In genomic region chr6:30102701-30103629, GRCh38 we compare ENCODE assay signal across 1 cellular context.
TF ChIP-seq lines count a peak whose summit lies in the region.

No MANE protein-coding gene starts in this region.

TF ChIP-seq in HEK293, 187 proteins besides CTCF, POLR2A, EP300 and RAD21 (continued from another document):
- TF ChIP-seq, protein P1, sequence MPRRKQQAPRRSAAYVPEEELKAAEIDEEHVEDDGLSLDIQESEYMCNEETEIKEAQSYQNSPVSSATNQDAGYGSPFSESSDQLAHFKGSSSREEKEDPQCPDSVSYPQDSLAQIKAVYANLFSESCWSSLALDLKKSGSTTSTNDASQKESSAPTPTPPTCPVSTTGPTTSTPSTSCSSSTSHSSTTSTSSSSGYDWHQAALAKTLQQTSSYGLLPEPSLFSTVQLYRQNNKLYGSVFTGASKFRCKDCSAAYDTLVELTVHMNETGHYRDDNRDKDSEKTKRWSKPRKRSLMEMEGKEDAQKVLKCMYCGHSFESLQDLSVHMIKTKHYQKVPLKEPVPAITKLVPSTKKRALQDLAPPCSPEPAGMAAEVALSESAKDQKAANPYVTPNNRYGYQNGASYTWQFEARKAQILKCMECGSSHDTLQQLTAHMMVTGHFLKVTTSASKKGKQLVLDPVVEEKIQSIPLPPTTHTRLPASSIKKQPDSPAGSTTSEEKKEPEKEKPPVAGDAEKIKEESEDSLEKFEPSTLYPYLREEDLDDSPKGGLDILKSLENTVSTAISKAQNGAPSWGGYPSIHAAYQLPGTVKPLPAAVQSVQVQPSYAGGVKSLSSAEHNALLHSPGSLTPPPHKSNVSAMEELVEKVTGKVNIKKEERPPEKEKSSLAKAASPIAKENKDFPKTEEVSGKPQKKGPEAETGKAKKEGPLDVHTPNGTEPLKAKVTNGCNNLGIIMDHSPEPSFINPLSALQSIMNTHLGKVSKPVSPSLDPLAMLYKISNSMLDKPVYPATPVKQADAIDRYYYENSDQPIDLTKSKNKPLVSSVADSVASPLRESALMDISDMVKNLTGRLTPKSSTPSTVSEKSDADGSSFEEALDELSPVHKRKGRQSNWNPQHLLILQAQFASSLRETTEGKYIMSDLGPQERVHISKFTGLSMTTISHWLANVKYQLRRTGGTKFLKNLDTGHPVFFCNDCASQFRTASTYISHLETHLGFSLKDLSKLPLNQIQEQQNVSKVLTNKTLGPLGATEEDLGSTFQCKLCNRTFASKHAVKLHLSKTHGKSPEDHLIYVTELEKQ (tag by site-specific recombination; IDR thresholded peaks at IDR 0.05; ENCODE audit: borderline replicate concordance), result no peak
- TF ChIP-seq SP2 (tag by site-specific recombination; IDR thresholded peaks at IDR 0.05), result 0 out of 2 replicates have a peak, but pooled peaks have one; percentile 24
- no peak for TF ChIP-seq ZNF114 (tag by site-specific recombination; IDR thresholded peaks at IDR 0.05)
- no peak for TF ChIP-seq ZNF423 (tag by site-specific recombination; IDR thresholded peaks at IDR 0.05)
- 0 out of 2 replicates have a peak, but pooled peaks have one; percentile 18 for TF ChIP-seq SP3 (tag by site-specific recombination; IDR thresholded peaks at IDR 0.05)
- TF ChIP-seq ZNF610 (tag by site-specific recombination; IDR thresholded peaks at IDR 0.05; ENCODE audit: borderline replicate concordance), result 0 out of 2 replicates have a peak, but pooled peaks have one; percentile 53
- no peak for TF ChIP-seq ZNF10 (tag by site-specific recombination; IDR thresholded peaks at IDR 0.05)
- no peak for TF ChIP-seq MEIS1 (CRISPR knock-in tag; IDR thresholded peaks at IDR 0.05; ENCODE audit: borderline replicate concordance)
- TF ChIP-seq ZNF571 (tag by site-specific recombination; IDR thresholded peaks at IDR 0.05), result no peak
- TF ChIP-seq ZNF362 (tag by site-specific recombination; IDR thresholded peaks at IDR 0.05), result no peak
- TF ChIP-seq ZFP3 (tag by site-specific recombination; IDR thresholded peaks at IDR 0.05; ENCODE audit: low read depth), result no peak
- TF ChIP-seq ZNF366 (tag by site-specific recombination; conservative IDR thresholded peaks at IDR 0.05), result peak; percentile 79
- peak; percentile 36; the same call in 1 of the 2 replicates for TF ChIP-seq ZNF692 (tag by site-specific recombination; IDR thresholded peaks at IDR 0.05)
